In genomic region chr11:102010776-102011500, GRCh38 we compare ENCODE assay signal across 8 cellular contexts. TPM values are rescaled to one million over a fixed set of nuclear protein-coding genes. Genes with fewer than 3 reads are reported as not detected.
DNase-seq lines count a peak whose midpoint lies in the region; ATAC-seq, FAIRE-seq and TF ChIP-seq lines count a peak whose summit lies in the region.

No MANE protein-coding gene starts in this region.

- H3K36me3 ChIP-seq in gastrocnemius medialis = no peaks in the 10 kb centered on the region

- H3K4me3 ChIP-seq in gastrocnemius medialis = no peak overlapping the region

- intact Hi-C loops in Right ventricle myocardium superior (cut with DNase I) = no loop called here
- intact Hi-C loops in gastrocnemius medialis (cut with DNase I; ENCODE audit: low total_unique reads) = no loop called here

- ATAC-seq in Right ventricle myocardium superior (ENCODE audit: poor library complexity) (peak; percentile 74), gastrocnemius medialis (peak; percentile 45 to 80), GM21367 (IDR thresholded peaks at IDR 0.05; ENCODE audit: unreplicated experiment) (no peak)

- in situ Hi-C loops in gastrocnemius medialis (cut with MboI; ENCODE audit: low sequenced_read_pairs in 4 of 4) = loop anchor here in 2 of 4 donors (25.0 kb wide), 2 partner anchors 149 to 549 kb away; no protein-coding TSS in a partner anchor

- no peak overlapping the region for H3K27ac ChIP-seq in gastrocnemius medialis

- TF ChIP-seq POLR2A in H54 (IDR thresholded peaks at IDR 0.05; ENCODE audit: low read depth, low read length) (no peak), gastrocnemius medialis (IDR thresholded peaks at IDR 0.05) (no peak)

- no peaks in the 10 kb centered on the region for H3K27me3 ChIP-seq in gastrocnemius medialis

- H3K4me1 ChIP-seq in gastrocnemius medialis = peaks cover 3 to 4% of the 10 kb centered on the region in 2 donors

- peak; percentile 97 for FAIRE-seq in H54 (lab: Jason Lieb, UNC)

- no peaks in the 10 kb centered on the region for H3K9me3 ChIP-seq in gastrocnemius medialis

- no peak for TF ChIP-seq CTCF in gastrocnemius medialis (IDR thresholded peaks at IDR 0.05 in 4 of 5, conservative IDR thresholded peaks at IDR 0.05 in 1 of 5)

- peak; percentile 71 for DNase-seq in H54 (ENCODE audit: insufficient read length, low spot score)
- peak; percentile 81 for DNase-seq in T1000 (lab: John Stamatoyannopoulos, UW)
- DNase-seq in Right ventricle myocardium superior = peak; percentile 79
- DNase-seq in gastrocnemius medialis = peak; percentile 5 to 62
- no peak for DNase-seq in NCI-H1436 (lab: John Stamatoyannopoulos, UW)
- DNase-seq in activated naive CD4-positive, alpha-beta T cell (lab: John Stamatoyannopoulos, UW) = no peak
- DNase-seq in activated CD8-positive, alpha-beta memory T cell treated with anti-CD3 and anti-CD28 coated beads for 24 hours = no peak

RNA-seq across cellular contexts. Expression of gene CFAP300, which starts 36.3 kb away (rescaled TPM):
- 0.38 TPM for total RNA-seq in Right ventricle myocardium superior
- total RNA-seq in gastrocnemius medialis = under 1 TPM in 1 of 4 donors, not detected in 3; 0.22 TPM

Comparison
In these comparisons a context has a peak if more than half of its experiments do, and no peak if none do; other contexts are left out.
1. DNase-seq: peak in H54 (single experiment), T1000 (single experiment), Right ventricle myocardium superior (single experiment) and gastrocnemius medialis (2 of 2); none in NCI-H1436 (single experiment), activated naive CD4-positive, alpha-beta T cell (0 of 4) and activated CD8-positive, alpha-beta memory T cell treated with anti-CD3 and anti-CD28 coated beads for 24 hours (single experiment).